In genomic region chr14:26206640-26207039, GRCh38 we compare ENCODE assay signal across 15 cellular contexts.
DNase-seq lines count a peak whose midpoint lies in the region; ATAC-seq and TF ChIP-seq lines count a peak whose summit lies in the region.
"Had no signal": no experiment of that assay in that cellular context is flagged by ENCODE, and none has a peak within 500 bp of the region (broad histone marks: within the 10 kb centered on the region; RNA-seq: fewer than 3 reads in every experiment).

No MANE protein-coding gene starts in this region.

- H3K27ac Mint-ChIP-seq in nephron progenitor cell = no peak overlapping the region
- H3K27ac Mint-ChIP-seq in stimulated activated effector memory CD8-positive, alpha-beta T cell treated with anti-CD3 and anti-CD28 coated beads, Interleukin-12 subunit alpha, Interleukin-12 subunit beta, amount 100 ng/mL, for 72 hours = no peak overlapping the region

- H3K36me3 Mint-ChIP-seq in nephron progenitor cell (ENCODE audit: low read depth) = no peaks in the 10 kb centered on the region
- no peaks in the 10 kb centered on the region for H3K36me3 Mint-ChIP-seq in stimulated activated effector memory CD8-positive, alpha-beta T cell treated with anti-CD3 and anti-CD28 coated beads, Interleukin-12 subunit alpha, Interleukin-12 subunit beta, amount 100 ng/mL, for 72 hours

- no peak for TF ChIP-seq CTCF in nephron progenitor cell (IDR thresholded peaks at IDR 0.05)

- peak overlapping the region; percentile 28 for H3K4me3 Mint-ChIP-seq in nephron progenitor cell
- H3K4me3 Mint-ChIP-seq in stimulated activated effector memory CD8-positive, alpha-beta T cell treated with anti-CD3 and anti-CD28 coated beads, Interleukin-12 subunit alpha, Interleukin-12 subunit beta, amount 100 ng/mL, for 72 hours = no peak overlapping the region

- peaks cover 4% of the 10 kb centered on the region for H3K4me1 Mint-ChIP-seq in nephron progenitor cell
- no peaks in the 10 kb centered on the region for H3K4me1 Mint-ChIP-seq in stimulated activated effector memory CD8-positive, alpha-beta T cell treated with anti-CD3 and anti-CD28 coated beads, Interleukin-12 subunit alpha, Interleukin-12 subunit beta, amount 100 ng/mL, for 72 hours

- H3K27me3 Mint-ChIP-seq in nephron progenitor cell (ENCODE audit: low read depth, poor library complexity) = peaks cover 35% of the 10 kb centered on the region

- in situ Hi-C loops in SK-MEL-5 (cut with HindIII; ENCODE audit: low pct_unique_long_range_greater_than_20kb, low sequenced_read_pairs) = no loop called here

- DNase-seq in NCI-H2081 (lab: John Stamatoyannopoulos, UW) (peak; percentile 3 to 10), NCI-H2081 treated with DMSO at 0.1 percent for 48 hours (lab: John Stamatoyannopoulos, UW) (no peak), NCI-H146 treated with DMSO at 0.1 percent for 48 hours (lab: John Stamatoyannopoulos, UW; ENCODE audit: unreplicated experiment) (peak; percentile 11), SK-MEL-5 (ENCODE audit: low read depth, low spot score) (peak; percentile 5), nephron progenitor cell (no peak), foreskin melanocyte (no peak)
- no peak for DNase-seq in stimulated activated effector memory CD8-positive, alpha-beta T cell treated with anti-CD3 and anti-CD28 coated beads, Interleukin-12 subunit alpha, Interleukin-12 subunit beta, amount 100 ng/mL, for 72 hours (ENCODE audit: low spot score in 2 of 2)
- DNase-seq in activated CD4-positive, alpha-beta T cell treated with anti-CD3 and anti-CD28 coated beads for 4 hours = no peak
- DNase-seq: C1 segment of cervical spinal cord, DMS79, Kasumi-1, NCI-H1436, SIG-M5 had no signal

- no peaks in the 10 kb centered on the region for H3K9me3 Mint-ChIP-seq in nephron progenitor cell
- peaks cover 20% of the 10 kb centered on the region for H3K9me3 Mint-ChIP-seq in stimulated activated effector memory CD8-positive, alpha-beta T cell treated with anti-CD3 and anti-CD28 coated beads, Interleukin-12 subunit alpha, Interleukin-12 subunit beta, amount 100 ng/mL, for 72 hours

- ATAC-seq in stimulated activated effector memory CD8-positive, alpha-beta T cell treated with anti-CD3 and anti-CD28 coated beads, Interleukin-12 subunit alpha, Interleukin-12 subunit beta, amount 100 ng/mL, for 72 hours = no peak
- ATAC-seq: GM12878, HCT116 had no signal

Comparison
In these comparisons a context has a peak if more than half of its experiments do, and no peak if none do; other contexts are left out.
1. DNase-seq: peak in NCI-H2081 (2 of 2), NCI-H146 treated with DMSO at 0.1 percent for 48 hours (single experiment) and SK-MEL-5 (single experiment); none in NCI-H2081 treated with DMSO at 0.1 percent for 48 hours (single experiment), nephron progenitor cell (single experiment), stimulated activated effector memory CD8-positive, alpha-beta T cell treated with anti-CD3 and anti-CD28 coated beads, Interleukin-12 subunit alpha, Interleukin-12 subunit beta, amount 100 ng/mL, for 72 hours (0 of 2), foreskin melanocyte (single experiment) and activated CD4-positive, alpha-beta T cell treated with anti-CD3 and anti-CD28 coated beads for 4 hours (0 of 2).